8 cellular contexts compared by ENCODE assay signal in the genomic region with DNA sequence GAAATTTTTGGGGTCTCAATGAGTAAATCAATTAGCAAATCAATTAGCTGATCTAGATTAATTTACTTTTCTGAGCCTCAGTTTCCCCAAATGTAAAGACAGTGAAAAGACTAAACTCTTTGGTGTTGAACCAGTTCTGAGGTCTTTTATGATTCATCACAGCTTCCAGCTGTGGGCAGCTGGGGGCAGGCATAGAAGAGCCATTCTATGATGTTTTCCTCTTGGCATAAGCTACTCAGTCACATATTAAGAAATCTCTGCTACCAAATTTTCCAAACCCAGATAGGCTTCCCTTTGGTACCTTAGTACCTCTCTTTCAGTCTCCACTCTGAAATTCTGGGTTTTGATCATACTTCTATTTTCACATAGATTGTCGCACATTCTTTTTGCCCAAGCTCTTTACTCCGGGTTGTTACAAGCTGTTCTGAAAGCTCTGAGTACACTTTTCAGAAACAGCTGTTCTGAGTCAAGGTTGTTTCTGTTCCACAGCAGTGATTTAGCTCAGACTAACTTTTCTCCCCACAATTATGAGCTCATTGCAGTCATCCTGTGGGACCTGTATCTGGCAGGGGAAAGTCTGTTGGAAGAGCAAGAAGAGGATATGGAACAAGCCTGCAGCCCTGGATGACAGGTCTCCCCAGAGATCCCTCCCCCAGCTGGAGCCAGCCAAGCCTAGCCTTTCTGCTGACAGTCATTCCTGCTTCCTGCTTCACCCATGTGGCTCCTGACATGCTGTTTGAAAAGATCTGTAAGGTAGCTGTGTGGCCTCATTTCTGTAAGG.
DNase-seq lines count a peak whose midpoint lies in the region; ATAC-seq and TF ChIP-seq lines count a peak whose summit lies in the region.

No MANE protein-coding gene starts in this region.

- H3K9me3 ChIP-seq in smooth muscle cell (replicated peaks; ENCODE audit: low read depth) = no peaks in the 10 kb centered on the region

- H3K4me3 Mint-ChIP-seq in activated naive CD8-positive, alpha-beta T cell treated with anti-CD3 and anti-CD28 coated beads, Interleukin-2, amount 50 U/mL, for 24 hours = no peak overlapping the region
- no peak overlapping the region for H3K4me3 Mint-ChIP-seq in activated T-cell treated with anti-CD3 and anti-CD28 coated beads, Interleukin-2, amount 50 U/mL, for 72 hours

- no peak overlapping the region for H3K27ac Mint-ChIP-seq in activated naive CD8-positive, alpha-beta T cell treated with anti-CD3 and anti-CD28 coated beads, Interleukin-2, amount 50 U/mL, for 24 hours
- no peak overlapping the region for H3K27ac Mint-ChIP-seq in activated T-cell treated with anti-CD3 and anti-CD28 coated beads, Interleukin-2, amount 50 U/mL, for 72 hours

- H3K4me1 Mint-ChIP-seq in activated naive CD8-positive, alpha-beta T cell treated with anti-CD3 and anti-CD28 coated beads, Interleukin-2, amount 50 U/mL, for 24 hours = no peaks in the 10 kb centered on the region
- no peaks in the 10 kb centered on the region for H3K4me1 Mint-ChIP-seq in activated T-cell treated with anti-CD3 and anti-CD28 coated beads, Interleukin-2, amount 50 U/mL, for 72 hours (ENCODE audit: low read depth)

- peaks cover 5% of the 10 kb centered on the region for H3F3A ChIP-seq in smooth muscle cell (ENCODE audit: low read depth)

- ATAC-seq in GM19397 (IDR thresholded peaks at IDR 0.05; ENCODE audit: unreplicated experiment) (peak; percentile 53), HG03378 (IDR thresholded peaks at IDR 0.05; ENCODE audit: unreplicated experiment) (peak; percentile 45), foreskin keratinocyte (peak; percentile 23)
- no peak for ATAC-seq in activated naive CD8-positive, alpha-beta T cell treated with anti-CD3 and anti-CD28 coated beads, Interleukin-2, amount 50 U/mL, for 24 hours
- ATAC-seq in activated T-cell treated with anti-CD3 and anti-CD28 coated beads, Interleukin-2, amount 50 U/mL, for 72 hours (replicated peaks in 1 of 2) = no peak

- H3K4me2 ChIP-seq in smooth muscle cell = peak overlapping the region; percentile 53

- H2AFZ ChIP-seq in smooth muscle cell (ENCODE audit: low read depth) = no peak overlapping the region

- WGBS in smooth muscle cell (ENCODE audit: low lambda C conversion rate) = 44% methylated on average over 2 of the region's 2 CpGs

- DNase-seq in foreskin keratinocyte = no peak
- DNase-seq in smooth muscle cell (lab: John Stamatoyannopoulos, UW; ENCODE audit: unreplicated experiment) = no peak
- no peak for DNase-seq in cerebellar cortex (ENCODE audit: low spot score)
- DNase-seq in activated naive CD8-positive, alpha-beta T cell treated with anti-CD3 and anti-CD28 coated beads, Interleukin-2, amount 50 U/mL, for 24 hours = no peak
- no peak for DNase-seq in activated gamma-delta T cell treated with Interleukin-2 at 50 U/mL for 16 hours
- DNase-seq in activated T-cell treated with anti-CD3 and anti-CD28 coated beads, Interleukin-2, amount 50 U/mL, for 72 hours = no peak

- H3K27me3 ChIP-seq in foreskin keratinocyte (no peaks in the 10 kb centered on the region), smooth muscle cell (ENCODE audit: low read depth) (no peaks in the 10 kb centered on the region)

- no peak for TF ChIP-seq CTCF in foreskin keratinocyte (conservative IDR thresholded peaks at IDR 0.05)
- TF ChIP-seq CTCF in smooth muscle cell (IDR thresholded peaks at IDR 0.05; ENCODE audit: borderline replicate concordance, insufficient read depth, poor library complexity, severe bottlenecking) = no peak

- no peaks in the 10 kb centered on the region for H3K79me2 ChIP-seq in smooth muscle cell (ENCODE audit: low read depth)

- H3K36me3 ChIP-seq in smooth muscle cell (ENCODE audit: low read depth) = no peaks in the 10 kb centered on the region

- H3K4me1 ChIP-seq in foreskin keratinocyte = no peaks in the 10 kb centered on the region
- peaks cover 34% of the 10 kb centered on the region for H3K4me1 ChIP-seq in smooth muscle cell (ENCODE audit: low read depth)

- H3K27ac ChIP-seq in foreskin keratinocyte (no peak overlapping the region), smooth muscle cell (ENCODE audit: low read depth) (peak overlapping the region; percentile 83)

- no peak overlapping the region for H3K9ac ChIP-seq in smooth muscle cell (ENCODE audit: low read depth)

- H3K27me3 Mint-ChIP-seq in activated naive CD8-positive, alpha-beta T cell treated with anti-CD3 and anti-CD28 coated beads, Interleukin-2, amount 50 U/mL, for 24 hours = no peaks in the 10 kb centered on the region
- no peaks in the 10 kb centered on the region for H3K27me3 Mint-ChIP-seq in activated T-cell treated with anti-CD3 and anti-CD28 coated beads, Interleukin-2, amount 50 U/mL, for 72 hours (ENCODE audit: low read depth)

- H4K20me1 ChIP-seq in smooth muscle cell (ENCODE audit: low read depth) = no peaks in the 10 kb centered on the region

- H3K4me3 ChIP-seq in smooth muscle cell = no peak overlapping the region

- peaks cover 4% of the 10 kb centered on the region for H3K9me3 Mint-ChIP-seq in activated naive CD8-positive, alpha-beta T cell treated with anti-CD3 and anti-CD28 coated beads, Interleukin-2, amount 50 U/mL, for 24 hours
- H3K9me3 Mint-ChIP-seq in activated T-cell treated with anti-CD3 and anti-CD28 coated beads, Interleukin-2, amount 50 U/mL, for 72 hours = peaks cover 0 to 6% of the 10 kb centered on the region in 2 donors

- no peaks in the 10 kb centered on the region for H3K36me3 Mint-ChIP-seq in activated naive CD8-positive, alpha-beta T cell treated with anti-CD3 and anti-CD28 coated beads, Interleukin-2, amount 50 U/mL, for 24 hours (ENCODE audit: low read depth)
- no peaks in the 10 kb centered on the region for H3K36me3 Mint-ChIP-seq in activated T-cell treated with anti-CD3 and anti-CD28 coated beads, Interleukin-2, amount 50 U/mL, for 72 hours (ENCODE audit: insufficient read depth in 2 of 2)

Comparison
In these comparisons a context has a peak if more than half of its experiments do, and no peak if none do; other contexts are left out.
1. ATAC-seq: peak in GM19397 (single experiment), HG03378 (single experiment) and foreskin keratinocyte (single experiment); none in activated naive CD8-positive, alpha-beta T cell treated with anti-CD3 and anti-CD28 coated beads, Interleukin-2, amount 50 U/mL, for 24 hours (single experiment) and activated T-cell treated with anti-CD3 and anti-CD28 coated beads, Interleukin-2, amount 50 U/mL, for 72 hours (0 of 2).